28 cellular contexts compared by ENCODE assay signal in the genomic region with DNA sequence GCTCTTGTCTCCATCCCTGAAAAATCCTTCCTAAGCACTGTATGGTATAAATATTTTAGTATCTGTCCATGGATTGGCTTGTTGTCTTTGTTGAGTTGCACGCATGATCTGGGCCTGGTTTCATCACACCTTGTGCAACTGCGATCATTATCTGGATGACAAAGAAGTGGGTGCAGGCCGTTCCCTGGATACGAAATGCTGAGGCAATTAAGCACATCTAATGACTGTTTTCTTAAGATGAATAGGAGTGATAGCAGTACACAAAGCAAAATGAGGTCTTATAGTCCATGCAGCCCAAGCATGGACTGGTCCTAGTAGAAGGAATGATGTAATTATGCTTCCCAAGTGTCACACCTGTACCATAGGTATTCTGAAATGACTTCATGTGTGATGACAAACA. TPM values are rescaled to one million over a fixed set of nuclear protein-coding genes. Genes with fewer than 3 reads are reported as not detected.
DNase-seq lines count a peak whose midpoint lies in the region; ATAC-seq and TF ChIP-seq lines count a peak whose summit lies in the region.
"Had no signal": no experiment of that assay in that cellular context is flagged by ENCODE, and none has a peak within 500 bp of the region (broad histone marks: within the 10 kb centered on the region; RNA-seq: fewer than 3 reads in every experiment).

No MANE protein-coding gene starts in this region.

- POLR2A ChIA-PET in MCF 10A (lab: Yijun Ruan, JAX), result interaction anchor here (0.6 to 5.1 kb wide), 4 partner anchors 13 to 43 kb away, joined by 3 to 55 read pairs (median 6); no protein-coding TSS in a partner anchor

- no peak overlapping the region for H3K14ac ChIP-seq in trophoblast cell (ENCODE audit: low read length)

- no peak for ATAC-seq in GM18868 (IDR thresholded peaks at IDR 0.05; ENCODE audit: unreplicated experiment)
- ATAC-seq: activated CD8-positive, alpha-beta T cell treated with anti-CD3 and anti-CD28 coated beads for 36 hours; stimulated activated naive CD8-positive, alpha-beta T cell treated with anti-CD3 and anti-CD28 coated beads, Interleukin-15, amount 100 ng/mL, for 72 hours had no signal

- peak overlapping the region; percentile 71 for H3K27ac Mint-ChIP-seq in MCF 10A (ENCODE audit: low read depth, unreplicated experiment)
- H3K27ac Mint-ChIP-seq: activated CD8-positive, alpha-beta T cell treated with anti-CD3 and anti-CD28 coated beads for 36 hours; nephron progenitor cell had no signal

- no peak overlapping the region for H4K12ac ChIP-seq in trophoblast cell (ENCODE audit: low read depth, low read length)

- H3K4me3 Mint-ChIP-seq in MCF 10A (ENCODE audit: unreplicated experiment), result no peak overlapping the region
- H3K4me3 Mint-ChIP-seq: activated CD8-positive, alpha-beta T cell treated with anti-CD3 and anti-CD28 coated beads for 36 hours; central memory CD8-positive, alpha-beta T cell; nephron progenitor cell; stimulated activated naive CD8-positive, alpha-beta T cell treated with anti-CD3 and anti-CD28 coated beads, Interleukin-15, amount 100 ng/mL, for 72 hours had no signal

- no peaks in the 10 kb centered on the region for H3K79me2 ChIP-seq in trophoblast cell (ENCODE audit: control insufficient read depth, insufficient read depth, low read length, poor library complexity)

- peaks cover 5% of the 10 kb centered on the region for H3K4me1 Mint-ChIP-seq in MCF 10A (ENCODE audit: insufficient read depth, unreplicated experiment)
- H3K4me1 Mint-ChIP-seq: central memory CD8-positive, alpha-beta T cell; nephron progenitor cell; stimulated activated naive CD8-positive, alpha-beta T cell treated with anti-CD3 and anti-CD28 coated beads, Interleukin-15, amount 100 ng/mL, for 72 hours had no signal

- H3K27ac ChIP-seq in trophoblast cell (ENCODE audit: low read depth, low read length), result peak overlapping the region; percentile 46
- H3K27ac ChIP-seq: dorsolateral prefrontal cortex, KMS-11, prostate gland had no signal

- H2BK5ac ChIP-seq in trophoblast cell (ENCODE audit: low read depth, low read length, poor library complexity), result no peak overlapping the region

- no peaks in the 10 kb centered on the region for H3K79me1 ChIP-seq in trophoblast cell (ENCODE audit: low read length)

- no peaks in the 10 kb centered on the region for H3K9me3 Mint-ChIP-seq in MCF 10A (ENCODE audit: unreplicated experiment)
- H3K9me3 Mint-ChIP-seq: activated CD8-positive, alpha-beta T cell treated with anti-CD3 and anti-CD28 coated beads for 36 hours; central memory CD8-positive, alpha-beta T cell; nephron progenitor cell; stimulated activated naive CD8-positive, alpha-beta T cell treated with anti-CD3 and anti-CD28 coated beads, Interleukin-15, amount 100 ng/mL, for 72 hours had no signal

- H3K27me3 ChIP-seq in trophoblast cell (ENCODE audit: insufficient read depth, low read length), result no peaks in the 10 kb centered on the region

- intact Hi-C loops in MCF 10A (cut with micrococcal nuclease), result loop anchor here (2.0 to 5.0 kb wide), 3 partner anchors 123 to 672 kb away; no protein-coding TSS in a partner anchor

- no peak overlapping the region for H2AK5ac ChIP-seq in trophoblast cell (ENCODE audit: low read length)

- CTCF ChIA-PET in MCF 10A (lab: Yijun Ruan, JAX), result interaction anchor here (1.8 to 5.4 kb wide), 2 partner anchors 11 to 45 kb away, joined by 8 to 57 read pairs; no protein-coding TSS in a partner anchor

- no CpG with 5 or more reads among the region's 4 CpGs for WGBS in trophoblast cell (ENCODE audit: extremely low coverage, insufficient coverage, insufficient read length)

- H3K18ac ChIP-seq in trophoblast cell (ENCODE audit: low read length), result no peak overlapping the region

- no peak overlapping the region for H2AFZ ChIP-seq in trophoblast cell (ENCODE audit: insufficient read depth, low read length, poor library complexity)

- no peaks in the 10 kb centered on the region for H3K36me3 ChIP-seq in trophoblast cell (ENCODE audit: control insufficient read depth in 1 of 2, insufficient read depth in 2 of 2, low read length in 2 of 2)
- H3K36me3 ChIP-seq: prostate gland had no signal

- H3K36me3 Mint-ChIP-seq in MCF 10A (ENCODE audit: insufficient read depth, unreplicated experiment), result no peaks in the 10 kb centered on the region

- H3K4ac ChIP-seq in trophoblast cell (ENCODE audit: low read depth, low read length), result no peak overlapping the region

- no peaks in the 10 kb centered on the region for H3K9me3 ChIP-seq in trophoblast cell (ENCODE audit: insufficient read depth, low read depth, low read length)
- H3K9me3 ChIP-seq: prostate gland had no signal

- DNase-seq in NCI-H1105 treated with DMSO at 0.1 percent for 48 hours (lab: John Stamatoyannopoulos, UW), result peak; percentile 32
- no peak for DNase-seq in NCI-H1105 (lab: John Stamatoyannopoulos, UW)
- DNase-seq in NCI-H146 (lab: John Stamatoyannopoulos, UW), result peak; percentile 100
- DNase-seq in MCF 10A (ENCODE audit: unreplicated experiment), result peak; percentile 87
- DNase-seq in trophoblast cell, result peak; percentile 97 to 99
- no peak for DNase-seq in NCI-H2029 (lab: John Stamatoyannopoulos, UW)
- DNase-seq in NCI-H2171 (lab: John Stamatoyannopoulos, UW), result no peak
- DNase-seq: 8988T; activated CD8-positive, alpha-beta T cell treated with anti-CD3 and anti-CD28 coated beads for 36 hours; AML-193; amygdala; DND-41; dorsolateral prefrontal cortex; erythroblast; HCEC 1CT; left colon; MV-4-11; NCI-H2227 treated with DMSO at 0.1 percent for 48 hours; nephron progenitor cell; NK-92 treated with Interleukin-12 subunit alpha and Interleukin-12 subunit beta, amount 100 ng/mL, for 24 hours; RPMI8226; stimulated activated CD4-positive, alpha-beta T cell treated with anti-CD3 and anti-CD28 coated beads, Interleukin-4, amount 100 ng/mL, for 1 hour; stimulated activated naive CD8-positive, alpha-beta T cell treated with anti-CD3 and anti-CD28 coated beads, Interleukin-15, amount 100 ng/mL, for 72 hours had no signal

- H4K8ac ChIP-seq in trophoblast cell (ENCODE audit: low read depth, low read length), result no peak overlapping the region

- H3K23ac ChIP-seq in trophoblast cell (ENCODE audit: low read length), result no peak overlapping the region

- H4K91ac ChIP-seq in trophoblast cell (ENCODE audit: low read depth, low read length), result peak overlapping the region; percentile 55

- no TSS peak for BruUV-seq in MCF 10A (replicated peaks; lab: Mats Ljungman, UMichigan)

- no peaks in the 10 kb centered on the region for H3K27me3 Mint-ChIP-seq in MCF 10A (ENCODE audit: insufficient read depth, unreplicated experiment)

- H3K4me1 ChIP-seq in trophoblast cell (ENCODE audit: control insufficient read depth in 1 of 2, insufficient read depth in 2 of 2, low read length in 2 of 2), result peaks cover 2 to 14% of the 10 kb centered on the region in 2 experiments
- H3K4me1 ChIP-seq: prostate gland had no signal

- H3K9ac ChIP-seq in trophoblast cell (ENCODE audit: low read length), result no peak overlapping the region
- H3K9ac ChIP-seq: KMS-11 had no signal

- no peak overlapping the region for H2BK120ac ChIP-seq in trophoblast cell (ENCODE audit: insufficient read depth, low read length, poor library complexity)

- H3K4me2 ChIP-seq in trophoblast cell (ENCODE audit: low read length), result peak overlapping the region; percentile 12
- H3K4me2 ChIP-seq: KMS-11 had no signal

- no peak for TF ChIP-seq CTCF in MCF 10A (IDR thresholded peaks at IDR 0.05; ENCODE audit: unreplicated experiment)

- no peak overlapping the region for H3K4me3 ChIP-seq in trophoblast cell (ENCODE audit: low read depth, low read length)
- H3K4me3 ChIP-seq: dorsolateral prefrontal cortex, prostate gland had no signal

- H2BK12ac ChIP-seq in trophoblast cell (ENCODE audit: low read length), result no peak overlapping the region

RNA-seq across cellular contexts. Expression of gene SLC35D3, which starts 47.8 kb away (rescaled TPM):
- total RNA-seq in MCF 10A (2022), result not detected in 2 replicates
- polyA plus RNA-seq in trophoblast cell (2013), result not detected in 2 replicates
- total RNA-seq: activated CD8-positive, alpha-beta T cell treated with anti-CD3 and anti-CD28 coated beads for 36 hours; skeletal muscle tissue had no signal

Comparison
In these comparisons a context has a peak if more than half of its experiments do, and no peak if none do; other contexts are left out.
1. DNase-seq: peak in NCI-H1105 treated with DMSO at 0.1 percent for 48 hours (single experiment), NCI-H146 (single experiment), MCF 10A (single experiment) and trophoblast cell (2 of 2); none in NCI-H1105 (single experiment), NCI-H2029 (single experiment) and NCI-H2171 (single experiment).